Comparison of ENCODE assay signal across 14 cellular contexts in the genomic region with DNA sequence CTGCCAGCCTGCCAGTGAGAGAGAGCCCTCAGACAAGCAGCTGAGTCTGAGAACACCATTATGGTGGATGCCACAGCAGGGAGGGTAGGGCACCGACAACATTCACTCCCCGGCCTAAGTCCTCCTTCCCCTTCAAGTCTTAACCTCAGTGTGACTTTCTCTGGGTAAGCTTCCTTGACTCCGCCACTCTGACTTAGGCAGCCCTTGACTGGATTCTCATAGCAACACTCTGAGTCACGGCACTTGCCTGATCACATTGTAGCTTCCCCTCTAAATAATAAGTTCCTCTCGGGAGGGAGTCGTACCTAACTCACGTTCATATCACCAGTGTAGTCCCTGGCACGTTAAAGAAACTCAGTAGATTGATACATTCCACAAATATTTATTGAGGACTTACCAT.
A peak's percentile ranks its signal among the peaks of the same experiment; 100 is the strongest.
DNase-seq lines count a peak whose midpoint lies in the region; FAIRE-seq and TF ChIP-seq lines count a peak whose summit lies in the region.
"Had no signal": no experiment of that assay in that cellular context is flagged by ENCODE, and none has a peak within 500 bp of the region (broad histone marks: within the 10 kb centered on the region; RNA-seq: fewer than 3 reads in every experiment).

No MANE protein-coding gene starts in this region.

- peak; percentile 95 for FAIRE-seq in H54 (lab: Jason Lieb, UNC)

- H3K4me3 ChIP-seq in epithelial cell of esophagus (ENCODE audit: low read length) (no peak overlapping the region), retinal pigment epithelial cell (ENCODE audit: low read length) (no peak overlapping the region)
- H3K4me3 ChIP-seq: gastroesophageal sphincter, SJCRH30 had no signal

- TF ChIP-seq POLR2A in H54 (IDR thresholded peaks at IDR 0.05; ENCODE audit: low read depth, low read length) = no peak

- TF ChIP-seq CTCF in epithelial cell of esophagus (IDR thresholded peaks at IDR 0.05; ENCODE audit: insufficient read depth, low read depth, low read length, missing control alignments) (no peak), retinal pigment epithelial cell (conservative IDR thresholded peaks at IDR 0.05; ENCODE audit: low read depth, low read length) (no peak)

- peak; percentile 11 for DNase-seq in H54 (ENCODE audit: insufficient read length, low spot score)
- peak; percentile 17 for DNase-seq in RKO (ENCODE audit: low spot score)
- peak; percentile 72 for DNase-seq in epithelial cell of esophagus (ENCODE audit: low read depth)
- DNase-seq in retinal pigment epithelial cell (ENCODE audit: low read depth) = peak; percentile 71
- no peak for DNase-seq in stimulated activated CD4-positive, alpha-beta T cell treated with anti-CD3 and anti-CD28 coated beads, Interleukin-12 subunit alpha, Interleukin-12 subunit beta, amount 100 ng/mL, for 4 hours
- no peak for DNase-seq in NCI-H774 (lab: John Stamatoyannopoulos, UW)
- no peak for DNase-seq in occipital lobe (lab: John Stamatoyannopoulos, UW)
- DNase-seq: activated CD4-positive, CD25-positive, alpha-beta regulatory T cell treated with anti-CD3 and anti-CD28 coated beads, Interleukin-2, amount 50 U/mL, for 72 hours; activated naive CD8-positive, alpha-beta T cell treated with anti-CD3 and anti-CD28 coated beads, Interleukin-2, amount 10 ng/mL, durations not matched to agents 7 days and 5 days; brain microvascular endothelial cell; DMS79; NCI-H526 treated with DMSO at 0.1 percent for 48 hours; SJCRH30 had no signal

Comparison
In these comparisons a context has a peak if more than half of its experiments do, and no peak if none do; other contexts are left out.
1. DNase-seq: peak in H54 (single experiment), RKO (single experiment), epithelial cell of esophagus (single experiment) and retinal pigment epithelial cell (single experiment); none in stimulated activated CD4-positive, alpha-beta T cell treated with anti-CD3 and anti-CD28 coated beads, Interleukin-12 subunit alpha, Interleukin-12 subunit beta, amount 100 ng/mL, for 4 hours (single experiment), NCI-H774 (single experiment) and occipital lobe (single experiment).